ENCODE assay signal across 28 cellular contexts in genomic region chr2:117957616-117958015, GRCh38. TPM values are rescaled to one million over a fixed set of nuclear protein-coding genes. Genes with fewer than 3 reads are reported as not detected.
DNase-seq lines count a peak whose midpoint lies in the region; ATAC-seq and TF ChIP-seq lines count a peak whose summit lies in the region.
"Had no signal": no experiment of that assay in that cellular context is flagged by ENCODE, and none has a peak within 500 bp of the region (broad histone marks: within the 10 kb centered on the region; RNA-seq: fewer than 3 reads in every experiment).

No MANE protein-coding gene starts in this region.

- CTCF ChIA-PET in activated naive CD4-positive, alpha-beta T cell treated with anti-CD3 and anti-CD28 coated beads for 36 hours (lab: Charles Lee): interaction anchor here (2.4 kb wide), 1 partner anchor 46 kb away, joined by 17 read pairs; no protein-coding TSS in a partner anchor
- CTCF ChIA-PET in PC-9 (lab: Charles Lee): no interaction called here

- H3K27ac Mint-ChIP-seq in activated naive CD4-positive, alpha-beta T cell treated with anti-CD3 and anti-CD28 coated beads for 36 hours: peak overlapping the region; percentile 3
- peak overlapping the region in 5 of 6 donors; percentile 3 to 61 (median 12) for H3K27ac Mint-ChIP-seq in immature natural killer cell
- H3K27ac Mint-ChIP-seq: activated CD4-positive, alpha-beta T cell treated with anti-CD3 and anti-CD28 coated beads, Interleukin-2, amount 10 ng/mL, durations not matched to agents 7 days and 5 days had no signal

- no peaks in the 10 kb centered on the region for H3K79me2 ChIP-seq in PC-9 (ENCODE audit: low read depth)

- no peaks in the 10 kb centered on the region for H3K9me3 ChIP-seq in PC-9 (ENCODE audit: insufficient read depth, low read depth)
- H3K9me3 ChIP-seq in thyroid gland: no peaks in the 10 kb centered on the region
- H3K9me3 ChIP-seq in right atrium auricular region: no peaks in the 10 kb centered on the region
- H3K9me3 ChIP-seq: BLaER1 treated with 17β-estradiol and CSF1 and Interleukin-3, amounts not matched to agents 10 nM and 100 nM; spleen; stomach had no signal

- ATAC-seq in HG02798 (IDR thresholded peaks at IDR 0.05; ENCODE audit: poor library complexity, unreplicated experiment): no peak

- H3K4me1 Mint-ChIP-seq in activated naive CD4-positive, alpha-beta T cell treated with anti-CD3 and anti-CD28 coated beads for 36 hours (ENCODE audit: low read depth): no peaks in the 10 kb centered on the region
- H3K4me1 Mint-ChIP-seq in immature natural killer cell: peaks cover 0 to 6% of the 10 kb centered on the region in 2 donors
- H3K4me1 Mint-ChIP-seq: activated CD4-positive, alpha-beta T cell treated with anti-CD3 and anti-CD28 coated beads, Interleukin-2, amount 10 ng/mL, durations not matched to agents 7 days and 5 days had no signal

- DNase-seq in activated naive CD4-positive, alpha-beta T cell treated with anti-CD3 and anti-CD28 coated beads for 36 hours: no peak
- DNase-seq in activated naive CD4-positive, alpha-beta T cell treated with Interleukin-2 at 50 U/mL for 16 hours: no peak
- DNase-seq in PC-9 (peak in 1 of 2 experiments; percentile 72), immature natural killer cell (no peak), thyroid gland (no peak), GM13976 (ENCODE audit: low spot score) (no peak), right atrium auricular region (ENCODE audit: low spot score) (no peak)
- DNase-seq: activated CD4-positive, alpha-beta T cell treated with anti-CD3 and anti-CD28 coated beads, Interleukin-2, amount 10 ng/mL, durations not matched to agents 7 days and 5 days; activated CD8-positive, alpha-beta memory T cell treated with anti-CD3 and anti-CD28 coated beads, Interleukin-2, amount 50 U/mL, for 48 hours; activated gamma-delta T cell; anterior cingulate cortex; foreskin melanocyte; H7; hypothalamus; islet precursor cell; KG1; NCI-H1694; NCI-H2171 treated with DMSO at 0.1 percent for 48 hours; NCI-H524 treated with DMSO at 0.1 percent for 48 hours; nucleus accumbens; retina; spleen; stimulated activated CD4-positive, alpha-beta T cell treated with anti-CD3 and anti-CD28 coated beads, Interleukin-4, amount 100 ng/mL, for 24 hours; stomach; T-helper 2 cell had no signal

- H3K27ac ChIP-seq in PC-9 (peak overlapping the region; percentile 48), thyroid gland (peak overlapping the region; percentile 84 to 88 (median 87)), right atrium auricular region (no peak overlapping the region)
- H3K27ac ChIP-seq: BLaER1 treated with 17β-estradiol and CSF1 and Interleukin-3, amounts not matched to agents 10 nM and 100 nM; VCaP had no signal

- TF ChIP-seq CTCF in PC-9 (conservative IDR thresholded peaks at IDR 0.05) (no peak), thyroid gland (IDR thresholded peaks at IDR 0.05) (no peak), GM13976 (IDR thresholded peaks at IDR 0.05; ENCODE audit: borderline replicate concordance, control extremely low read depth, extremely low read depth, insufficient read depth, missing control alignments) (no peak), right atrium auricular region (IDR thresholded peaks at IDR 0.05) (no peak)

- no peaks in the 10 kb centered on the region for H3K27me3 Mint-ChIP-seq in activated naive CD4-positive, alpha-beta T cell treated with anti-CD3 and anti-CD28 coated beads for 36 hours (ENCODE audit: low read depth)
- no peaks in the 10 kb centered on the region for H3K27me3 Mint-ChIP-seq in immature natural killer cell (ENCODE audit: low read depth in 3 of 3)
- H3K27me3 Mint-ChIP-seq: activated CD4-positive, alpha-beta T cell treated with anti-CD3 and anti-CD28 coated beads, Interleukin-2, amount 10 ng/mL, durations not matched to agents 7 days and 5 days had no signal

- H3K4me2 ChIP-seq in PC-9: peak overlapping the region; percentile 45
- H3K4me2 ChIP-seq: BLaER1 treated with 17β-estradiol and CSF1 and Interleukin-3, amounts not matched to agents 10 nM and 100 nM had no signal

- TF ChIP-seq POLR2A in thyroid gland (IDR thresholded peaks at IDR 0.05): no peak

- H4K20me1 ChIP-seq in PC-9 (ENCODE audit: insufficient read depth): peaks cover 42% of the 10 kb centered on the region

- peaks cover 39% of the 10 kb centered on the region for H3F3A ChIP-seq in PC-9 (ENCODE audit: insufficient read depth, low read depth)

- H3K36me3 ChIP-seq in PC-9 (ENCODE audit: low read depth): peaks cover 48% of the 10 kb centered on the region
- no peaks in the 10 kb centered on the region for H3K36me3 ChIP-seq in thyroid gland
- H3K36me3 ChIP-seq in right atrium auricular region: peaks cover 55% of the 10 kb centered on the region

- in situ Hi-C loops in GM13976 (cut with MboI; ENCODE audit: low sequenced_read_pairs, unreplicated experiment): no loop called here

- peaks cover 25% of the 10 kb centered on the region for H3K4me1 ChIP-seq in PC-9 (replicated peaks; ENCODE audit: insufficient read depth)
- H3K4me1 ChIP-seq in thyroid gland: peaks cover 17 to 40% of the 10 kb centered on the region in 2 donors
- H3K4me1 ChIP-seq in right atrium auricular region: no peaks in the 10 kb centered on the region
- H3K4me1 ChIP-seq: BLaER1 treated with 17β-estradiol and CSF1 and Interleukin-3, amounts not matched to agents 10 nM and 100 nM; spleen had no signal

- peaks cover 58% of the 10 kb centered on the region for H3K36me3 Mint-ChIP-seq in activated naive CD4-positive, alpha-beta T cell treated with anti-CD3 and anti-CD28 coated beads for 36 hours (ENCODE audit: low read depth)
- peaks cover 33 to 65% (median 40%) of the 10 kb centered on the region in 3 donors for H3K36me3 Mint-ChIP-seq in immature natural killer cell

- no peak overlapping the region for H3K4me3 Mint-ChIP-seq in activated naive CD4-positive, alpha-beta T cell treated with anti-CD3 and anti-CD28 coated beads for 36 hours
- H3K4me3 Mint-ChIP-seq in immature natural killer cell: no peak overlapping the region
- H3K4me3 Mint-ChIP-seq: activated CD4-positive, alpha-beta T cell treated with anti-CD3 and anti-CD28 coated beads, Interleukin-2, amount 10 ng/mL, durations not matched to agents 7 days and 5 days had no signal

- no peak overlapping the region for H3K4me3 ChIP-seq in PC-9
- no peak overlapping the region for H3K4me3 ChIP-seq in thyroid gland (replicated peaks in 1 of 3)
- H3K4me3 ChIP-seq in right atrium auricular region: no peak overlapping the region
- H3K4me3 ChIP-seq: BLaER1 treated with 17β-estradiol and CSF1 and Interleukin-3, amounts not matched to agents 10 nM and 100 nM; spleen; stomach had no signal

- intact Hi-C loops in activated naive CD4-positive, alpha-beta T cell treated with anti-CD3 and anti-CD28 coated beads for 36 hours (cut with micrococcal nuclease): loop anchor here (5.0 kb wide), 1 partner anchor 45 kb away; no protein-coding TSS in a partner anchor
- intact Hi-C loops in PC-9 (cut with micrococcal nuclease; ENCODE audit: unreplicated experiment): no loop called here
- intact Hi-C loops in thyroid gland (cut with DNase I): no loop called here

- no peaks in the 10 kb centered on the region for H3K9me3 Mint-ChIP-seq in activated naive CD4-positive, alpha-beta T cell treated with anti-CD3 and anti-CD28 coated beads for 36 hours
- no peaks in the 10 kb centered on the region for H3K9me3 Mint-ChIP-seq in immature natural killer cell
- H3K9me3 Mint-ChIP-seq: activated CD4-positive, alpha-beta T cell treated with anti-CD3 and anti-CD28 coated beads, Interleukin-2, amount 10 ng/mL, durations not matched to agents 7 days and 5 days had no signal

- POLR2A ChIA-PET in PC-9 (lab: Charles Lee; ENCODE audit: unreplicated experiment): interaction anchor here (0.7 kb wide), 1 partner anchor 909 kb away, joined by 3 read pairs; no protein-coding TSS in a partner anchor

- no peak overlapping the region for H2AFZ ChIP-seq in PC-9

- BruUV-seq in PC-9 (replicated peaks; lab: Mats Ljungman, UMichigan): no TSS peak

- H3K9me2 ChIP-seq in PC-9 (ENCODE audit: insufficient read depth): no peaks in the 10 kb centered on the region

- H3K27me3 ChIP-seq in PC-9 (ENCODE audit: insufficient read depth, low read depth): no peaks in the 10 kb centered on the region
- no peaks in the 10 kb centered on the region for H3K27me3 ChIP-seq in thyroid gland
- no peaks in the 10 kb centered on the region for H3K27me3 ChIP-seq in right atrium auricular region
- H3K27me3 ChIP-seq: BLaER1 treated with 17β-estradiol and CSF1 and Interleukin-3, amounts not matched to agents 10 nM and 100 nM; spleen; stomach had no signal

- WGBS in thyroid gland, 2 donors: 58 to 66% methylated on average over 1 of the region's 1 CpG

RNA-seq across cellular contexts. Expression of gene CCDC93, which starts 56.3 kb away (rescaled TPM):
- total RNA-seq in activated naive CD4-positive, alpha-beta T cell treated with anti-CD3 and anti-CD28 coated beads for 36 hours: 10 to 100 TPM; 29.0 to 32.8 TPM
- total RNA-seq in PC-9 (2021): 29.7 and 31.3 TPM in 2 replicates
- polyA plus RNA-seq in immature natural killer cell: 1 to 10 TPM; 3.0 to 7.7 (median 4.2) TPM
- total RNA-seq in thyroid gland: 10 to 100 TPM; 25.6 to 52.4 (median 33.1) TPM
- 10 to 100 TPM; 17.1 to 18.7 TPM for total RNA-seq in right atrium auricular region

Comparison
In these comparisons a context has a peak if more than half of its experiments do, and no peak if none do; other contexts are left out.
1. H3K27ac ChIP-seq: peak in PC-9 (single experiment) and thyroid gland (3 of 3); none in right atrium auricular region (0 of 2).